Comparison of ENCODE assay signal across 8 cellular contexts in genomic region chr1:151944859-151945575, GRCh38. TPM values are rescaled to one million over a fixed set of nuclear protein-coding genes. Genes with fewer than 3 reads are reported as not detected.
DNase-seq lines count a peak whose midpoint lies in the region; TF ChIP-seq lines count a peak whose summit lies in the region.

No MANE protein-coding gene starts in this region.

- H3K9me2 ChIP-seq in PC-9 (ENCODE audit: insufficient read depth), result no peaks in the 10 kb centered on the region

- H3K4me1 ChIP-seq in PC-9 (replicated peaks; ENCODE audit: insufficient read depth) (peaks cover 80% of the 10 kb centered on the region), rectal smooth muscle tissue (ENCODE audit: control insufficient read depth, insufficient read depth, low read length) (peaks cover 42% of the 10 kb centered on the region)

- no peak overlapping the region for H3K4me3 ChIP-seq in PC-9
- H3K4me3 ChIP-seq in rectal smooth muscle tissue (ENCODE audit: low read length), result peak overlapping the region; percentile 7

- H3K27ac ChIP-seq in PC-9, result peak overlapping the region; percentile 91
- peak overlapping the region; percentile 84 for H3K27ac ChIP-seq in epithelial cell of prostate
- H3K27ac ChIP-seq in rectal smooth muscle tissue (ENCODE audit: low read depth, low read length), result peak overlapping the region; percentile 80

- DNase-seq in Calu3 (no peak), PC-9 (peak in 1 of 2 experiments; percentile 16), epithelial cell of prostate (ENCODE audit: low read depth, low spot score) (no peak), AG08396 (ENCODE audit: low spot score) (no peak), SIG-M5 (lab: John Stamatoyannopoulos, UW) (no peak), amygdala (lab: John Stamatoyannopoulos, UW) (no peak), T1000 (lab: John Stamatoyannopoulos, UW) (no peak)

- no peaks in the 10 kb centered on the region for H3K79me2 ChIP-seq in PC-9 (ENCODE audit: low read depth)

- peaks cover 26% of the 10 kb centered on the region for H3K36me3 Mint-ChIP-seq in Calu3 (ENCODE audit: insufficient read depth, unreplicated experiment)

- no peaks in the 10 kb centered on the region for H4K20me1 ChIP-seq in PC-9 (ENCODE audit: insufficient read depth)

- BruUV-seq in Calu3 (replicated peaks; lab: Mats Ljungman, UMichigan) (TSS peak; percentile 92), PC-9 (replicated peaks; lab: Mats Ljungman, UMichigan) (TSS peak; percentile 49)

- H2AFZ ChIP-seq in PC-9, result no peak overlapping the region

- H3F3A ChIP-seq in PC-9 (ENCODE audit: insufficient read depth, low read depth), result peaks cover 58% of the 10 kb centered on the region

- no peak overlapping the region for H3K9ac ChIP-seq in rectal smooth muscle tissue (ENCODE audit: low read length)

- CTCF ChIA-PET in Calu3 (lab: Charles Lee), result interaction anchor here (0.6 to 1.6 kb wide), 6 partner anchors 9 to 1074 kb away, joined by 3 to 4 read pairs (median 4); no protein-coding TSS in a partner anchor
- CTCF ChIA-PET in PC-9 (lab: Charles Lee), result interaction anchor here (0.8 kb wide), 1 partner anchor 9 kb away, joined by 3 read pairs; no protein-coding TSS in a partner anchor

- TF ChIP-seq CTCF in Calu3 (IDR thresholded peaks at IDR 0.05; ENCODE audit: unreplicated experiment), result no peak
- TF ChIP-seq CTCF in PC-9 (conservative IDR thresholded peaks at IDR 0.05), result no peak

- H3K9me3 Mint-ChIP-seq in Calu3 (ENCODE audit: low read depth, unreplicated experiment), result no peaks in the 10 kb centered on the region

- H3K9me3 ChIP-seq in PC-9 (ENCODE audit: insufficient read depth, low read depth), result no peaks in the 10 kb centered on the region

- H3K27ac Mint-ChIP-seq in Calu3 (ENCODE audit: unreplicated experiment), result peak overlapping the region; percentile 86

- peak overlapping the region; percentile 70 for H3K4me2 ChIP-seq in PC-9

- no peaks in the 10 kb centered on the region for H3K27me3 ChIP-seq in PC-9 (ENCODE audit: insufficient read depth, low read depth)
- no peaks in the 10 kb centered on the region for H3K27me3 ChIP-seq in rectal smooth muscle tissue (ENCODE audit: control insufficient read depth, insufficient read depth, low read length)

- H3K4me3 Mint-ChIP-seq in Calu3 (ENCODE audit: low read depth, unreplicated experiment), result peak overlapping the region; percentile 4

- peaks cover 45% of the 10 kb centered on the region for H3K4me1 Mint-ChIP-seq in Calu3 (ENCODE audit: low read depth, unreplicated experiment)

- H3K27me3 Mint-ChIP-seq in Calu3 (ENCODE audit: unreplicated experiment), result no peaks in the 10 kb centered on the region

- POLR2A ChIA-PET in PC-9 (lab: Charles Lee; ENCODE audit: unreplicated experiment), result interaction anchor here (0.5 to 1.4 kb wide), 4 partner anchors 32 to 48 kb away, joined by 3 to 6 read pairs (median 5); no protein-coding TSS in a partner anchor

- intact Hi-C loops in Calu3 (cut with micrococcal nuclease; ENCODE audit: unreplicated experiment), result no loop called here
- intact Hi-C loops in PC-9 (cut with micrococcal nuclease; ENCODE audit: unreplicated experiment), result loop anchor here (1.0 to 5.0 kb wide), 5 partner anchors 36 to 222 kb away; partner anchors contain the start of gene THEM4

- H3K36me3 ChIP-seq in PC-9 (ENCODE audit: low read depth), result no peaks in the 10 kb centered on the region
- H3K36me3 ChIP-seq in rectal smooth muscle tissue (ENCODE audit: control insufficient read depth, insufficient read depth, low read length), result no peaks in the 10 kb centered on the region

RNA-seq across cellular contexts. Expression of gene THEM4, which starts 35.7 kb away (rescaled TPM):
- 17.2 and 18.6 TPM in 2 replicates for total RNA-seq in Calu3 (2022)
- total RNA-seq in PC-9 (2021), result 24.1 and 41.4 TPM in 2 replicates

RNA-seq across cellular contexts. Expression of gene S100A10, which starts 48.6 kb away (rescaled TPM):
- total RNA-seq in Calu3 (2022) (882 and 921 TPM in 2 replicates), PC-9 (2021) (966 and 1,436 TPM in 2 replicates)
